In the genomic region with DNA sequence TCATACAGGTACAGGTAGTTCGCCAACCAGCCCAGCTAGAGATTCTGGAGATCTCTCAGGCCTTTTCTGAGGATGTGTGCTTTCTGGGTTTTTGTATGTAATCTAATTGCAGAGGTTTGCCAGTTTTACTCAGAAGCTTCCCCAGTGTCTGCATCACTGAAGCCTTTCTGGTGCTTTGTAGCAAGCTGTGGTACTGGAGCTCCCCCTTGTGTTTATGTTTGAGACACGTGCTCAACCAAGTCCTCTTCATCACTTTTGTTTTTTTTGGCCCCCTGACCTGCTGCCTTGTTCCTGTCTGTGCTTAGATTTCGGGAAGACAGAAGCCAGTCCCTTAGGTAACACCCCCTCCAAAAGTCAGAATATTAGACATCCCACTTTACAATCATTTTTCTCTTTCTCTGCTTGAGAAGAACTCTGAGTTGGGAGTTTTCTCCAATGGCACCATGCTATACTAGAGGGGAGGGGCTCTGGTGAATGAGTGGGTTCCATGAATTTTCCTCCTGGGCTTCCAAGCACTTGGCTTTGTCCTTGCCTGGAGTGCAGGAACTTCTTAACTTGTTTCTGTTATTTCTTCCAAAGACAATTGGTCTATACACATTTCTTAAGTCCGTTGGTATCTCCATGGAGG, we compare ENCODE assay signal across 9 cellular contexts.
DNase-seq lines count a peak whose midpoint lies in the region; ATAC-seq and TF ChIP-seq lines count a peak whose summit lies in the region.
"Had no signal": no experiment of that assay in that cellular context is flagged by ENCODE, and none has a peak within 500 bp of the region (broad histone marks: within the 10 kb centered on the region; RNA-seq: fewer than 3 reads in every experiment).

No MANE protein-coding gene starts in this region.

- H2BK15ac ChIP-seq in neuronal stem cell (ENCODE audit: low read length): no peak overlapping the region

- TF ChIP-seq CTCF in AG04449 (IDR thresholded peaks at IDR 0.05; ENCODE audit: insufficient read depth, low read length, missing control alignments) (peak; percentile 68), GM12873 (IDR thresholded peaks at IDR 0.05; ENCODE audit: insufficient read depth, low read depth, low read length, missing control alignments) (peak; percentile 89)

- no peaks in the 10 kb centered on the region for H3K27me3 ChIP-seq in neuronal stem cell (ENCODE audit: control insufficient read depth in 3 of 3, insufficient read depth in 3 of 3, low read depth in 1 of 3, low read length in 3 of 3)

- ATAC-seq in HG02610 (IDR thresholded peaks at IDR 0.05; ENCODE audit: unreplicated experiment): peak; percentile 86

- H3K4me3 ChIP-seq in AG04449 (ENCODE audit: low read depth, low read length): no peak overlapping the region
- H3K4me3 ChIP-seq in neuronal stem cell (ENCODE audit: low read length in 2 of 2): no peak overlapping the region

- POLR2A ChIA-PET in AG04449 (lab: Yijun Ruan, JAX): interaction anchor here (0.8 kb wide), 1 partner anchor 249 kb away, joined by 3 read pairs; the partner anchor contains the start of gene RNF150

- CTCF ChIA-PET in AG04449 (lab: Yijun Ruan, JAX): interaction anchor here (0.8 to 9.0 kb wide), 20 partner anchors 9 to 525 kb away, joined by 3 to 118 read pairs (median 6); partner anchors contain the start of gene RNF150

- H3K4me1 ChIP-seq in neuronal stem cell (ENCODE audit: control insufficient read depth in 2 of 2, insufficient read depth in 1 of 2, low read depth in 1 of 2, low read length in 2 of 2): no peaks in the 10 kb centered on the region

- H2BK5ac ChIP-seq in neuronal stem cell (ENCODE audit: low read length): no peak overlapping the region

- H3K9ac ChIP-seq in neuronal stem cell (ENCODE audit: low read depth, low read length, poor library complexity): no peak overlapping the region

- H3K27ac ChIP-seq in neuronal stem cell (replicated peaks; ENCODE audit: low read length): no peak overlapping the region

- no peak overlapping the region for H2BK12ac ChIP-seq in neuronal stem cell (ENCODE audit: low read length)

- no peak overlapping the region for H4K8ac ChIP-seq in neuronal stem cell (ENCODE audit: low read depth, low read length)

- H3K23ac ChIP-seq in neuronal stem cell (ENCODE audit: low read depth, low read length, poor library complexity): no peak overlapping the region

- H3K14ac ChIP-seq in neuronal stem cell (ENCODE audit: low read length): no peak overlapping the region

- DNase-seq in AG04449 (ENCODE audit: low read depth, low spot score) (no peak), MV-4-11 (lab: John Stamatoyannopoulos, UW) (peak; percentile 52), SKM-1 treated with dmso at 0.1 percent for 144 hours (lab: John Stamatoyannopoulos, UW; ENCODE audit: unreplicated experiment) (peak; percentile 40), fibroblast of gingiva (ENCODE audit: low read depth) (peak; percentile 78), neuronal stem cell (ENCODE audit: low spot score) (peak; percentile 54)
- DNase-seq in effector CD4-positive, alpha-beta T cell: no peak
- DNase-seq: natural killer cell had no signal

- H3K9me3 ChIP-seq in neuronal stem cell (replicated peaks in 1 of 2; ENCODE audit: control insufficient read depth in 2 of 2, insufficient read depth in 1 of 2, low read depth in 1 of 2, low read length in 2 of 2): peaks cover under 1 to 18% of the 10 kb centered on the region in 2 donors

- H4K91ac ChIP-seq in neuronal stem cell (ENCODE audit: low read depth, low read length, poor library complexity): no peak overlapping the region

- H3K18ac ChIP-seq in neuronal stem cell (ENCODE audit: low read length): no peak overlapping the region

- no peaks in the 10 kb centered on the region for H3K79me1 ChIP-seq in neuronal stem cell (ENCODE audit: low read depth, low read length)

- no peak overlapping the region for H2AFZ ChIP-seq in neuronal stem cell (ENCODE audit: low read length)

- H3K36me3 ChIP-seq in neuronal stem cell (replicated peaks in 1 of 2; ENCODE audit: control insufficient read depth in 2 of 2, insufficient read depth in 2 of 2, low read length in 2 of 2): no peaks in the 10 kb centered on the region

- no peak overlapping the region for H2BK120ac ChIP-seq in neuronal stem cell (ENCODE audit: low read depth, low read length)

- WGBS in neuronal stem cell (ENCODE audit: extremely low coverage in 2 of 2, insufficient read length in 2 of 2, insufficient replicate concordance in 1 of 2), 2 donors: no CpG with 5 or more reads among the region's 4 CpGs

- no peak overlapping the region for H2AK5ac ChIP-seq in neuronal stem cell (ENCODE audit: low read depth, low read length)

- H3K4me2 ChIP-seq in neuronal stem cell (ENCODE audit: insufficient read depth, low read length, poor library complexity, severe bottlenecking): no peak overlapping the region

- H3K4ac ChIP-seq in neuronal stem cell (ENCODE audit: low read length): no peak overlapping the region

Comparison
In these comparisons a context has a peak if more than half of its experiments do, and no peak if none do; other contexts are left out.
1. DNase-seq: peak in MV-4-11 (single experiment), SKM-1 treated with dmso at 0.1 percent for 144 hours (single experiment), fibroblast of gingiva (single experiment) and neuronal stem cell (single experiment); none in AG04449 (single experiment) and effector CD4-positive, alpha-beta T cell (single experiment).